25 cellular contexts compared by ENCODE assay signal in the genomic region with DNA sequence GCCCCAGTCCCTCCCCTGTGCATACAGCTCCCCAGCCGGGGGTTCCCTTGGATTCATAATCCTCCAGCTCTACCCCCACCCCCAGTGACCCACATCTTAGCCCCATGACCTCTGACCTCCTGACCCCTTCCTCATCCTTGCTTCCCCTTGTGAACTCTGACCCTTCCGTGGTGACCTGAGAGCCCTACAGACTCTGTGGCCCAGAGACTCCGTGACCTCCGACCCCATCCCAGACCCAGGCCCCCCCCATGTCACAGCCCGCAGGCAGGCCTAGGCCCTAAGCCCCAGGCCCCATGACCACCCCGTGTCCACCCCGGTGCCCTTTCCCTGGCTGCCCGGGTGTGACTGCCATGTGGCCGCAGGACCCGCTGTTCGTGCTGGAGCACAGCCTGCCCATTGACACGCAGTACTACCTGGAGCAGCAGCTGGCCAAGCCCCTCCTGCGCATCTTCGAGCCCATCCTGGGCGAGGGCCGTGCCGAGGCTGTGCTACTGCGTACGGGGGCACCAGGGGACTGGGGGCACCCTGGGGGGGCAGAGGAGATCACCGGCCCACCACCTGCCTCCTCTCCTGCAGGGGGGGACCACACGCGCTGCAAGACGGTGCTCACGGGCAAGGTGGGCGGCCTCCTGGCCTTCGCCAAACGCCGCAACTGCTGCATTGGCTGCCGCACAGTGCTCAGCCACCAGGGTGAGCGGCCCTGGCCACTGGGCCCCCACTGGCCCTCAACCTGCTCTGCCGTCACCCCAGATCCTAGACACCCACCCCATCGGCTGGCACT. TPM values are rescaled to one million over a fixed set of nuclear protein-coding genes. Genes with fewer than 3 reads are reported as not detected.
DNase-seq lines count a peak whose midpoint lies in the region; ATAC-seq, FAIRE-seq and TF ChIP-seq lines count a peak whose summit lies in the region.
"Had no signal": no experiment of that assay in that cellular context is flagged by ENCODE, and none has a peak within 500 bp of the region (broad histone marks: within the 10 kb centered on the region; RNA-seq: fewer than 3 reads in every experiment).

No MANE protein-coding gene starts in this region.

- no peaks in the 10 kb centered on the region for H3K79me1 ChIP-seq in neuronal stem cell (ENCODE audit: low read depth, low read length)

- BruUV-seq in GM12878 (replicated peaks; lab: Mats Ljungman, UMichigan), result no TSS peak

- H4K20me1 ChIP-seq in DND-41 (ENCODE audit: insufficient read depth, low read length), result peaks cover 20% of the 10 kb centered on the region; the same call in 1 of the 2 replicates
- no peaks in the 10 kb centered on the region for H4K20me1 ChIP-seq in GM12878 (ENCODE audit: control insufficient read depth, insufficient read depth)

- H3K79me2 ChIP-seq in DND-41 (ENCODE audit: insufficient read depth, low read length) (no peaks in the 10 kb centered on the region), GM12878 (ENCODE audit: control insufficient read depth, insufficient read depth, low read length) (peaks cover 27% of the 10 kb centered on the region)

- no peaks in the 10 kb centered on the region for H3K9me3 Mint-ChIP-seq in HFFc6
- H3K9me3 Mint-ChIP-seq: CD4-positive, alpha-beta memory T cell; effector memory CD8-positive, alpha-beta T cell; natural killer cell treated with Interleukin-12 subunit alpha and Interleukin-12 subunit beta and Interleukin-15 and Interleukin-18, amount 100 ng/mL, for 72 hours had no signal

- TF ChIP-seq CTCF in DND-41 (IDR thresholded peaks at IDR 0.05; ENCODE audit: borderline replicate concordance, extremely low read depth, low read length, poor library complexity, severe bottlenecking) (no peak), HL-60 (IDR thresholded peaks at IDR 0.05; ENCODE audit: insufficient read depth, low read length) (no peak), GM12878 (IDR thresholded peaks at IDR 0.05 in 2 of 3, conservative IDR thresholded peaks at IDR 0.05 in 1 of 3; ENCODE audit: control insufficient read depth in 2 of 3, extremely low read depth in 1 of 3, insufficient read depth in 1 of 3, low read depth in 3 of 3, low read length in 3 of 3) (no peak), HFFc6 (IDR thresholded peaks at IDR 0.05) (no peak)

- H3K4me2 ChIP-seq in DND-41 (ENCODE audit: insufficient read depth, low read length), result no peak overlapping the region
- peak overlapping the region; percentile 73 for H3K4me2 ChIP-seq in GM12878 (ENCODE audit: control insufficient read depth, insufficient read depth)
- H3K4me2 ChIP-seq in neuronal stem cell (ENCODE audit: insufficient read depth, low read length, poor library complexity, severe bottlenecking), result no peak overlapping the region

- peak overlapping the region; percentile 20 for H3K23ac ChIP-seq in neuronal stem cell (ENCODE audit: low read depth, low read length, poor library complexity)

- H3K27ac ChIP-seq in DND-41 (ENCODE audit: low read length), result no peak overlapping the region
- H3K27ac ChIP-seq in HL-60 (replicated peaks), result peak overlapping the region; percentile 14; the same call in 1 of the 2 replicates
- peak overlapping the region; percentile 95 for H3K27ac ChIP-seq in GM12878 (ENCODE audit: control insufficient read depth, insufficient read depth)
- no peak overlapping the region for H3K27ac ChIP-seq in neuronal stem cell (replicated peaks; ENCODE audit: low read length)
- H3K27ac ChIP-seq: brain microvascular endothelial cell, foreskin keratinocyte, ovary, right atrium auricular region, SJCRH30, thyroid gland had no signal

- WGBS in GM12878 (ENCODE audit: insufficient coverage, insufficient replicate concordance, low lambda C conversion rate, missing lambda C conversion rate), result 55% methylated on average over 21 of the region's 32 CpGs
- WGBS in neuronal stem cell (ENCODE audit: extremely low coverage in 2 of 2, insufficient read length in 2 of 2, insufficient replicate concordance in 1 of 2), 2 donors, result no CpG with 5 or more reads among the region's 32 CpGs

- H2BK15ac ChIP-seq in neuronal stem cell (ENCODE audit: low read length), result no peak overlapping the region

- no peak overlapping the region for H2AFZ ChIP-seq in DND-41 (ENCODE audit: low read depth, low read length)
- peak overlapping the region; percentile 4; the same call in 1 of the 2 replicates for H2AFZ ChIP-seq in GM12878 (ENCODE audit: control insufficient read depth, low read depth, low read length)
- H2AFZ ChIP-seq in neuronal stem cell (ENCODE audit: low read length), result no peak overlapping the region

- H3K18ac ChIP-seq in neuronal stem cell (ENCODE audit: low read length), result peak overlapping the region; percentile 80

- no peak for FAIRE-seq in GM12878 (lab: Jason Lieb, UNC)

- TF ChIP-seq RAD21 in GM12878 (IDR thresholded peaks at IDR 0.05; ENCODE audit: insufficient read depth, low read depth, low read length), result no peak

- H3K27ac Mint-ChIP-seq in HFFc6, result no peak overlapping the region
- H3K27ac Mint-ChIP-seq: activated CD4-positive, alpha-beta T cell treated with anti-CD3 and anti-CD28 coated beads for 36 hours; CD4-positive, alpha-beta memory T cell; effector memory CD8-positive, alpha-beta T cell; natural killer cell treated with Interleukin-12 subunit alpha and Interleukin-12 subunit beta and Interleukin-15 and Interleukin-18, amount 100 ng/mL, for 72 hours had no signal

- CTCF ChIA-PET in GM12878 (lab: Yijun Ruan, JAX), result interaction anchor here (0.7 to 4.2 kb wide), 12 partner anchors 10 to 69 kb away, joined by 3 to 30 read pairs (median 7); a partner anchor contains a TSS

- H3K27me3 Mint-ChIP-seq in HFFc6 (ENCODE audit: insufficient read depth), result peaks cover 6% of the 10 kb centered on the region

- in situ Hi-C loops in GM12878 (cut with MboI), result no loop called here

- H2BK12ac ChIP-seq in neuronal stem cell (ENCODE audit: low read length), result no peak overlapping the region

- DNase-seq in DND-41, result no peak
- no peak for DNase-seq in HL-60 (ENCODE audit: low read depth in 1 of 2, low spot score in 1 of 2)
- no peak for DNase-seq in GM12878 (ENCODE audit: low read depth, low spot score)
- DNase-seq in neuronal stem cell (ENCODE audit: low spot score), result no peak
- no peak for DNase-seq in cerebellum (ENCODE audit: low spot score)
- no peak for DNase-seq in superior temporal gyrus (ENCODE audit: extremely low spot score)
- no peak for DNase-seq in T-helper 1 cell
- DNase-seq in HFFc6, result no peak
- DNase-seq: activated CD4-positive, alpha-beta T cell treated with anti-CD3 and anti-CD28 coated beads for 36 hours; activated effector memory CD4-positive, alpha-beta T cell treated with anti-CD3 and anti-CD28 coated beads, Interleukin-2, amount 50 U/mL, for 16 hours; brain microvascular endothelial cell; CD4-positive, alpha-beta memory T cell; effector memory CD8-positive, alpha-beta T cell; foreskin keratinocyte; GF-D8; midbrain; NCI-H146; NCI-H446 treated with DMSO at 0.1 percent for 48 hours; ovary; SJCRH30; stimulated activated CD4-positive, alpha-beta T cell treated with anti-CD3 and anti-CD28 coated beads, Interleukin-4, amount 100 ng/mL, for 24 hours; stimulated activated naive CD4-positive, alpha-beta T cell treated with Interleukin-2 at 50 U/mL for 16 hours; thyroid gland had no signal

- peak overlapping the region; percentile 53 for H4K91ac ChIP-seq in neuronal stem cell (ENCODE audit: low read depth, low read length, poor library complexity)

- peaks cover 11% of the 10 kb centered on the region; the same call in 1 of the 2 replicates for H3K36me3 Mint-ChIP-seq in HFFc6 (ENCODE audit: low read depth)

- no peak overlapping the region for H3K9ac ChIP-seq in DND-41 (ENCODE audit: low read depth, low read length)
- H3K9ac ChIP-seq in GM12878 (ENCODE audit: control insufficient read depth, insufficient read depth, low read length), result no peak overlapping the region
- H3K9ac ChIP-seq in neuronal stem cell (ENCODE audit: low read depth, low read length, poor library complexity), result no peak overlapping the region

- POLR2A ChIA-PET in GM12878 (lab: Charles Lee), result interaction anchor here (0.5 to 4.8 kb wide), 11 partner anchors 13 to 1491 kb away, joined by 3 to 26 read pairs (median 6); a partner anchor contains a TSS

- no peaks in the 10 kb centered on the region for H3K27me3 ChIP-seq in DND-41 (ENCODE audit: insufficient read depth, low read length, poor library complexity)
- no peaks in the 10 kb centered on the region for H3K27me3 ChIP-seq in HL-60 (ENCODE audit: insufficient read depth, poor library complexity, severe bottlenecking)
- no peaks in the 10 kb centered on the region for H3K27me3 ChIP-seq in GM12878 (replicated peaks in 1 of 2; ENCODE audit: control insufficient read depth in 2 of 2, insufficient read depth in 2 of 2, low read length in 1 of 2)
- H3K27me3 ChIP-seq in neuronal stem cell (ENCODE audit: control insufficient read depth in 3 of 3, insufficient read depth in 3 of 3, low read depth in 1 of 3, low read length in 3 of 3), result peaks cover 0 to 20% (median 5%) of the 10 kb centered on the region in 3 experiments
- H3K27me3 ChIP-seq: ovary, SJCRH30 had no signal

- H3K4me1 Mint-ChIP-seq in HFFc6 (ENCODE audit: low read depth), result peaks cover 6% of the 10 kb centered on the region

- TF ChIP-seq EP300 in GM12878 (IDR thresholded peaks at IDR 0.05; ENCODE audit: borderline replicate concordance in 1 of 2, control insufficient read depth in 1 of 2, low read depth in 2 of 2, low read length in 2 of 2), result no peak

- no peak overlapping the region for H3K14ac ChIP-seq in neuronal stem cell (ENCODE audit: low read length)

- no peak for TF ChIP-seq POLR2A in GM12878 (IDR thresholded peaks at IDR 0.05; ENCODE audit: low read depth, low read length)

- H3K4me3 ChIP-seq in DND-41 (ENCODE audit: low read depth in 1 of 2, low read length in 2 of 2) (no peak overlapping the region), HL-60 (replicated peaks; ENCODE audit: insufficient read depth, low read length) (no peak overlapping the region), GM12878 (no peak overlapping the region), neuronal stem cell (ENCODE audit: low read length in 2 of 2) (no peak overlapping the region)
- H3K4me3 ChIP-seq: ovary, right atrium auricular region, SJCRH30, thyroid gland had no signal

- no peak overlapping the region for H3K4ac ChIP-seq in neuronal stem cell (ENCODE audit: low read length)

- H3K4me1 ChIP-seq in DND-41 (ENCODE audit: insufficient read depth, low read length) (peaks cover 9% of the 10 kb centered on the region), GM12878 (ENCODE audit: control insufficient read depth, insufficient read depth, low read length) (peaks cover 35% of the 10 kb centered on the region), neuronal stem cell (ENCODE audit: control insufficient read depth in 2 of 2, insufficient read depth in 1 of 2, low read depth in 1 of 2, low read length in 2 of 2) (peaks cover 5 to 6% of the 10 kb centered on the region in 2 donors)
- H3K4me1 ChIP-seq: foreskin keratinocyte had no signal

- ATAC-seq in DND-41 (ENCODE audit: insufficient read depth, low read depth) (0 out of 3 replicates have a peak, but pooled peaks have one; percentile 6), GM12878 (no peak)
- ATAC-seq: activated CD4-positive, alpha-beta T cell treated with anti-CD3 and anti-CD28 coated beads for 36 hours had no signal

- peaks cover 48% of the 10 kb centered on the region for H3K36me3 ChIP-seq in DND-41 (ENCODE audit: insufficient read depth, low read length)
- H3K36me3 ChIP-seq in GM12878 (ENCODE audit: control insufficient read depth in 2 of 2, insufficient read depth in 2 of 2, low read length in 1 of 2), result peaks cover 0 to 5% of the 10 kb centered on the region in 2 experiments; a peak in 2 of 4 replicates
- peaks cover 13 to 32% of the 10 kb centered on the region in 2 donors for H3K36me3 ChIP-seq in neuronal stem cell (replicated peaks in 1 of 2; ENCODE audit: control insufficient read depth in 2 of 2, insufficient read depth in 2 of 2, low read length in 2 of 2)
- H3K36me3 ChIP-seq: brain microvascular endothelial cell, ovary, right atrium auricular region, thyroid gland had no signal

- SMC1A ChIA-PET in GM12878 (lab: Charles Lee; ENCODE audit: uncharacterized antibody, unreplicated experiment), result interaction anchor here (0.6 to 1.9 kb wide), 6 partner anchors 31 to 74 kb away, joined by 3 to 15 read pairs (median 4); no protein-coding TSS in a partner anchor

- peak overlapping the region; percentile 66 for H2BK5ac ChIP-seq in neuronal stem cell (ENCODE audit: low read length)

- H2AK5ac ChIP-seq in neuronal stem cell (ENCODE audit: low read depth, low read length), result no peak overlapping the region

- H2BK120ac ChIP-seq in neuronal stem cell (ENCODE audit: low read depth, low read length), result no peak overlapping the region

- peak overlapping the region; percentile 48 for H4K8ac ChIP-seq in neuronal stem cell (ENCODE audit: low read depth, low read length)

- RAD21 ChIA-PET in GM12878 (lab: Charles Lee; ENCODE audit: unreplicated experiment), result interaction anchor here (0.8 to 1.9 kb wide), 13 partner anchors 12 to 87 kb away, joined by 3 to 18 read pairs (median 3); a partner anchor contains a TSS

- H3K9me3 ChIP-seq in DND-41 (ENCODE audit: insufficient read depth, low read length, severe bottlenecking), result no peaks in the 10 kb centered on the region
- no peaks in the 10 kb centered on the region for H3K9me3 ChIP-seq in GM12878 (replicated peaks; ENCODE audit: control insufficient read depth, insufficient read depth, low read length)
- H3K9me3 ChIP-seq in neuronal stem cell (replicated peaks in 1 of 2; ENCODE audit: control insufficient read depth in 2 of 2, insufficient read depth in 1 of 2, low read depth in 1 of 2, low read length in 2 of 2), result peaks cover 0 to 1% of the 10 kb centered on the region in 2 donors
- H3K9me3 ChIP-seq: ovary, right atrium auricular region, SJCRH30, thyroid gland had no signal

- no peak overlapping the region for H3K4me3 Mint-ChIP-seq in HFFc6
- H3K4me3 Mint-ChIP-seq: activated CD4-positive, alpha-beta T cell treated with anti-CD3 and anti-CD28 coated beads for 36 hours; CD4-positive, alpha-beta memory T cell; effector memory CD8-positive, alpha-beta T cell; natural killer cell treated with Interleukin-12 subunit alpha and Interleukin-12 subunit beta and Interleukin-15 and Interleukin-18, amount 100 ng/mL, for 72 hours had no signal

- intact Hi-C loops in GM12878 (cut with micrococcal nuclease; ENCODE audit: unreplicated experiment), result no loop called here

RNA-seq across cellular contexts. Expression of a gene that starts 2.5 kb away (rescaled TPM):
- total RNA-seq in GM12878 (2013; cell fraction: nucleolus; rRNA removed), result 116 and 119 TPM in 2 replicates
- total RNA-seq in GM12878 (2014; rRNA removed) (106 and 123 TPM in 2 replicates), GM12878 (2014; rRNA removed; fragmentation: Illumina TruSeq; extraction: Trizol) (28.3 and 30.4 TPM in 2 replicates), GM12878 (2021) (85.0 and 90.7 TPM in 2 replicates), cerebellum (not detected)
- polyA plus RNA-seq in GM12878 (2011; ENCODE audit: low read depth), result 21.0 TPM
- polyA plus RNA-seq in GM12878 (2011; rRNA removed) (22.6 and 58.4 TPM in 2 replicates), GM12878 (2014; fragmentation: Illumina TruSeq; extraction: Trizol) (22.0 and 34.8 TPM in 2 replicates), GM12878 (2014; fragmentation: Nextera tagmentation; extraction: Ambion mirVana) (10 to 100 TPM in 1 of 2 experiments, 1 to 10 TPM in 1; 3.5 to 14.0 TPM), GM12878 (2014; rRNA removed) (89.3 and 90.4 TPM in 2 replicates), GM12878 (2016; fragmentation: Nextera tagmentation; extraction: Ambion mirVana) (10 to 100 TPM; 53.6 to 60.2 TPM)
- polyA plus RNA-seq in GM12878 (2011; cell fraction: cytosol; rRNA removed), result 61.5 and 78.6 TPM in 2 replicates
- 96.6 and 113 TPM in 2 replicates for polyA plus RNA-seq in GM12878 (2011; cell fraction: nucleus; rRNA removed)
- polyA plus RNA-seq in GM12878 (2012), result 79.6 and 82.0 TPM in 2 replicates
- 18.7 and 54.2 TPM in 2 replicates for polyA minus RNA-seq in GM12878 (2011; rRNA and poly(A)+ RNA removed)
- 27.6 and 31.1 TPM in 2 replicates for polyA minus RNA-seq in GM12878 (2011; cell fraction: cytosol; rRNA and poly(A)+ RNA removed)
- 22.6 and 47.1 TPM in 2 replicates for polyA minus RNA-seq in GM12878 (2011; cell fraction: nucleus; rRNA and poly(A)+ RNA removed)
- polyA plus RNA-seq in neuronal stem cell (2013, experiment 1 of 2), result 0.08 TPM
- polyA plus RNA-seq in neuronal stem cell (2013, experiment 2 of 2), result 0.17 TPM
- not detected for total RNA-seq in HFFc6 (2021; fragmentation: NEBNext Ultra II Directional; extraction: Animal tissue kit (Norgen Biotek cat#: 25700))
- total RNA-seq: CD4-positive, alpha-beta memory T cell; foreskin keratinocyte; right atrium auricular region; thyroid gland had no signal
- polyA plus RNA-seq: foreskin keratinocyte had no signal

RNA-seq across cellular contexts. Expression of a gene that starts 16.5 kb away (rescaled TPM):
- 0.42 and 0.54 TPM in 2 replicates for total RNA-seq in GM12878 (2013; cell fraction: nucleolus; rRNA removed)
- total RNA-seq in GM12878 (2014; rRNA removed) (0.49 and 0.51 TPM in 2 replicates), GM12878 (2014; rRNA removed; fragmentation: Illumina TruSeq; extraction: Trizol) (0.37 and 0.67 TPM in 2 replicates), GM12878 (2021) (0.90 and 1.4 TPM in 2 replicates), cerebellum (0.18 TPM)
- 0.70 TPM for polyA plus RNA-seq in GM12878 (2011; ENCODE audit: low read depth)
- polyA plus RNA-seq in GM12878 (2011; rRNA removed) (0.06 and 0.15 TPM in 2 replicates), GM12878 (2014; fragmentation: Illumina TruSeq; extraction: Trizol) (0.56 and 0.73 TPM in 2 replicates), GM12878 (2014; fragmentation: Nextera tagmentation; extraction: Ambion mirVana) (under 1 TPM; 0.09 to 0.10 TPM), GM12878 (2014; rRNA removed) (0.65 and 0.72 TPM in 2 replicates), GM12878 (2016; fragmentation: Nextera tagmentation; extraction: Ambion mirVana) (1 to 10 TPM; 1.9 to 2.6 TPM)
- polyA plus RNA-seq in GM12878 (2011; cell fraction: cytosol; rRNA removed), result 0.21 and 0.33 TPM in 2 replicates
- polyA plus RNA-seq in GM12878 (2011; cell fraction: nucleus; rRNA removed), result 0.56 and 0.58 TPM in 2 replicates
- 1.8 and 2.0 TPM in 2 replicates for polyA plus RNA-seq in GM12878 (2012)
- 0.10 and 0.15 TPM in 2 replicates for polyA minus RNA-seq in GM12878 (2011; rRNA and poly(A)+ RNA removed)
- not detected in 2 replicates for polyA minus RNA-seq in GM12878 (2011; cell fraction: cytosol; rRNA and poly(A)+ RNA removed)
- polyA minus RNA-seq in GM12878 (2011; cell fraction: nucleus; rRNA and poly(A)+ RNA removed), result 0.12 TPM in 1 of 2 replicates, not detected in the other
- polyA plus RNA-seq in neuronal stem cell (2013, experiment 1 of 2), result 1.0 TPM
- 1.2 TPM for polyA plus RNA-seq in neuronal stem cell (2013, experiment 2 of 2)
- not detected for total RNA-seq in HFFc6 (2021; fragmentation: NEBNext Ultra II Directional; extraction: Animal tissue kit (Norgen Biotek cat#: 25700))
- total RNA-seq: CD4-positive, alpha-beta memory T cell; foreskin keratinocyte; right atrium auricular region had no signal
- polyA plus RNA-seq: foreskin keratinocyte had no signal

RNA-seq across cellular contexts. Expression of a gene that starts 32.1 kb away (rescaled TPM):
- total RNA-seq in GM12878 (2013; cell fraction: nucleolus; rRNA removed), result 45.1 and 55.2 TPM in 2 replicates
- 121 and 141 TPM in 2 replicates for total RNA-seq in GM12878 (2014; rRNA removed)
- 28.6 and 31.8 TPM in 2 replicates for total RNA-seq in GM12878 (2014; rRNA removed; fragmentation: Illumina TruSeq; extraction: Trizol)
- 146 and 165 TPM in 2 replicates for total RNA-seq in GM12878 (2021)
- polyA plus RNA-seq in GM12878 (2011; ENCODE audit: low read depth), result 15.5 TPM
- polyA plus RNA-seq in GM12878 (2011; rRNA removed), result 10.4 and 25.7 TPM in 2 replicates
- polyA plus RNA-seq in GM12878 (2011; cell fraction: cytosol; rRNA removed), result 47.4 and 83.0 TPM in 2 replicates
- polyA plus RNA-seq in GM12878 (2011; cell fraction: nucleus; rRNA removed), result 231 and 322 TPM in 2 replicates
- 51.0 and 61.8 TPM in 2 replicates for polyA plus RNA-seq in GM12878 (2012)
- polyA plus RNA-seq in GM12878 (2014; fragmentation: Illumina TruSeq; extraction: Trizol), result 1.9 and 18.1 TPM in 2 replicates
- 1 to 10 TPM in 1 of 2 experiments, under 1 TPM in 1; 0.76 to 6.5 TPM for polyA plus RNA-seq in GM12878 (2014; fragmentation: Nextera tagmentation; extraction: Ambion mirVana)
- 95.1 and 110 TPM in 2 replicates for polyA plus RNA-seq in GM12878 (2014; rRNA removed)
- 100 to 1,000 TPM; 111 to 118 TPM for polyA plus RNA-seq in GM12878 (2016; fragmentation: Nextera tagmentation; extraction: Ambion mirVana)
- polyA minus RNA-seq in GM12878 (2011; rRNA and poly(A)+ RNA removed), result 34.5 and 105 TPM in 2 replicates
- 65.4 and 72.3 TPM in 2 replicates for polyA minus RNA-seq in GM12878 (2011; cell fraction: cytosol; rRNA and poly(A)+ RNA removed)
- polyA minus RNA-seq in GM12878 (2011; cell fraction: nucleus; rRNA and poly(A)+ RNA removed), result 50.1 and 97.2 TPM in 2 replicates
- 60.2 TPM for polyA plus RNA-seq in neuronal stem cell (2013, experiment 1 of 2)
- polyA plus RNA-seq in neuronal stem cell (2013, experiment 2 of 2), result 61.7 TPM
- total RNA-seq in cerebellum, result 15.6 TPM
- total RNA-seq in HFFc6 (2021; fragmentation: NEBNext Ultra II Directional; extraction: Animal tissue kit (Norgen Biotek cat#: 25700)), result 10 to 100 TPM; 21.7 to 37.8 (median 33.7) TPM

RNA-seq across cellular contexts. Expression of a gene that starts 40.0 kb away (rescaled TPM):
- 40.9 and 43.5 TPM in 2 replicates for total RNA-seq in GM12878 (2013; cell fraction: nucleolus; rRNA removed)
- total RNA-seq in GM12878 (2014; rRNA removed) (44.8 and 45.2 TPM in 2 replicates), GM12878 (2014; rRNA removed; fragmentation: Illumina TruSeq; extraction: Trizol) (15.6 and 17.2 TPM in 2 replicates), GM12878 (2021) (43.3 and 44.5 TPM in 2 replicates), cerebellum (16.5 TPM)
- polyA plus RNA-seq in GM12878 (2011; ENCODE audit: low read depth), result 12.3 TPM
- polyA plus RNA-seq in GM12878 (2011; rRNA removed) (12.3 and 26.9 TPM in 2 replicates), GM12878 (2014; fragmentation: Illumina TruSeq; extraction: Trizol) (1.8 and 16.2 TPM in 2 replicates), GM12878 (2014; fragmentation: Nextera tagmentation; extraction: Ambion mirVana) (1 to 10 TPM in 1 of 2 experiments, under 1 TPM in 1; 0.05 to 1.3 TPM), GM12878 (2014; rRNA removed) (52.4 and 53.3 TPM in 2 replicates), GM12878 (2016; fragmentation: Nextera tagmentation; extraction: Ambion mirVana) (10 to 100 TPM; 45.7 to 54.2 TPM)
- polyA plus RNA-seq in GM12878 (2011; cell fraction: cytosol; rRNA removed), result 35.8 and 59.6 TPM in 2 replicates
- 90.2 and 96.1 TPM in 2 replicates for polyA plus RNA-seq in GM12878 (2011; cell fraction: nucleus; rRNA removed)
- 46.7 and 49.3 TPM in 2 replicates for polyA plus RNA-seq in GM12878 (2012)
- polyA minus RNA-seq in GM12878 (2011; rRNA and poly(A)+ RNA removed), result 19.2 and 26.2 TPM in 2 replicates
- polyA minus RNA-seq in GM12878 (2011; cell fraction: cytosol; rRNA and poly(A)+ RNA removed), result 13.5 and 15.4 TPM in 2 replicates
- 17.4 and 27.1 TPM in 2 replicates for polyA minus RNA-seq in GM12878 (2011; cell fraction: nucleus; rRNA and poly(A)+ RNA removed)
- polyA plus RNA-seq in neuronal stem cell (2013, experiment 1 of 2), result 15.5 TPM
- polyA plus RNA-seq in neuronal stem cell (2013, experiment 2 of 2), result 15.1 TPM
- 10 to 100 TPM; 66.6 to 76.0 (median 70.1) TPM for total RNA-seq in HFFc6 (2021; fragmentation: NEBNext Ultra II Directional; extraction: Animal tissue kit (Norgen Biotek cat#: 25700))

RNA-seq across cellular contexts. Expression of a gene that starts 50.8 kb away (rescaled TPM):
- total RNA-seq in GM12878 (2013; cell fraction: nucleolus; rRNA removed), result 19.2 and 19.9 TPM in 2 replicates
- total RNA-seq in GM12878 (2014; rRNA removed), result 20.1 and 20.6 TPM in 2 replicates
- total RNA-seq in GM12878 (2014; rRNA removed; fragmentation: Illumina TruSeq; extraction: Trizol), result 12.3 and 14.5 TPM in 2 replicates
- 18.2 and 19.2 TPM in 2 replicates for total RNA-seq in GM12878 (2021)
- polyA plus RNA-seq in GM12878 (2011; ENCODE audit: low read depth), result 30.5 TPM
- 30.8 and 45.4 TPM in 2 replicates for polyA plus RNA-seq in GM12878 (2011; rRNA removed)
- 65.3 and 79.7 TPM in 2 replicates for polyA plus RNA-seq in GM12878 (2011; cell fraction: cytosol; rRNA removed)
- 86.1 and 106 TPM in 2 replicates for polyA plus RNA-seq in GM12878 (2011; cell fraction: nucleus; rRNA removed)
- 15.8 and 49.6 TPM in 2 replicates for polyA plus RNA-seq in GM12878 (2012)
- 13.8 and 15.3 TPM in 2 replicates for polyA plus RNA-seq in GM12878 (2014; fragmentation: Illumina TruSeq; extraction: Trizol)
- 10 to 100 TPM in 1 of 2 experiments, 1 to 10 TPM in 1; 6.7 to 15.2 TPM for polyA plus RNA-seq in GM12878 (2014; fragmentation: Nextera tagmentation; extraction: Ambion mirVana)
- 21.6 and 22.4 TPM in 2 replicates for polyA plus RNA-seq in GM12878 (2014; rRNA removed)
- polyA plus RNA-seq in GM12878 (2016; fragmentation: Nextera tagmentation; extraction: Ambion mirVana), result 10 to 100 TPM; 17.0 to 17.2 TPM
- polyA minus RNA-seq in GM12878 (2011; rRNA and poly(A)+ RNA removed), result 20.5 and 43.9 TPM in 2 replicates
- 10.6 and 14.8 TPM in 2 replicates for polyA minus RNA-seq in GM12878 (2011; cell fraction: cytosol; rRNA and poly(A)+ RNA removed)
- polyA minus RNA-seq in GM12878 (2011; cell fraction: nucleus; rRNA and poly(A)+ RNA removed), result 11.8 and 16.9 TPM in 2 replicates
- polyA plus RNA-seq in neuronal stem cell (2013, experiment 1 of 2), result 0.84 TPM
- polyA plus RNA-seq in neuronal stem cell (2013, experiment 2 of 2), result 0.72 TPM
- total RNA-seq in cerebellum, result 0.36 TPM
- total RNA-seq in HFFc6 (2021; fragmentation: NEBNext Ultra II Directional; extraction: Animal tissue kit (Norgen Biotek cat#: 25700)), result under 1 TPM in 4 of 6 experiments, not detected in 2; 0.12 to 0.66 (median 0.41) TPM

Comparison
In these comparisons a context has a peak if more than half of its experiments do, and no peak if none do; other contexts are left out.
1. H3K27ac ChIP-seq: peak in HL-60 (single experiment) and GM12878 (single experiment); none in DND-41 (single experiment) and neuronal stem cell (single experiment).
2. RNA of a gene that starts 2.5 kb away (total RNA-seq): 28.3 to 123 TPM in GM12878; not detected in cerebellum (single experiment) and not detected in HFFc6; every median in the first group is over 10 times any median in the second.